Comparison of ENCODE assay signal across 9 cellular contexts in the genomic region with DNA sequence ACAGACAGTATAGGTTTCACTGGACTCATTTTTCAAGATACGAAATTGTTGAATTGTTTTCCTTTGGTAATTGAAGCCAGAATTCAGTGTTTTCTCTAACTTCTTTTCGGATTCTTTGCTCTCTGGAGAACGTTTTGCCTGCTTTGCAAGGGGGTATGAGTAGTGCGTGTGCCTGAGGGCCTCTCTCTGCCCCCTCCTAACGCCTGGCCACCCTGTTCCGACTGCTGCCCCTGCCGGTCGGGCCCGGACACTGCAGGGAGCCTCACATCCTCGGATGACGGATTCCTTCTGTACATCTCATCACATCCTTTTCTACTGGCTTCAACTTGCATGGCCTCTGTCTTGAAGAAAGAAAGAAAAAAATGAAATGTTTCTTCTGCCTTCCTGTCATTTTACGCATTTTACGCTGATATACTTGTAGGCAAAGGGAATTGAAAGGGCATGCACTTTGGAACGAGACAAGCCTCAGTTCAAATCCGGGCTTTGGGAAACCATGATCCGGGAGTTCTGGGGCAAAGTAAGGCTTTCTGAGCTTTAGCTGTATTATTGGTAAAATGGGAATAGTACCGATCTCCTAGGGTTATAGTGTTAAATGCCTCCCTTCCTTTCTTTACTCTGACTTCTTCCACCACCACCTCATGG.
DNase-seq lines count a peak whose midpoint lies in the region; ATAC-seq, FAIRE-seq and TF ChIP-seq lines count a peak whose summit lies in the region.
"Had no signal": no experiment of that assay in that cellular context is flagged by ENCODE, and none has a peak within 500 bp of the region (broad histone marks: within the 10 kb centered on the region; RNA-seq: fewer than 3 reads in every experiment).

No MANE protein-coding gene starts in this region.

- intact Hi-C loops in HepG2 (cut with micrococcal nuclease; ENCODE audit: unreplicated experiment) (loop anchor here (1.0 to 2.0 kb wide), 4 partner anchors 33 to 335 kb away; a partner anchor contains a TSS), sigmoid colon (cut with DNase I) (no loop called here)

- TF ChIP-seq POLR2A in HepG2 (IDR thresholded peaks at IDR 0.05; ENCODE audit: insufficient read depth in 1 of 2, low read depth in 2 of 2, low read length in 2 of 2) (no peak), sigmoid colon (IDR thresholded peaks at IDR 0.05) (no peak)

- H3K4me1 ChIP-seq in HepG2 (ENCODE audit: insufficient read depth, low read length) (peaks cover 29% of the 10 kb centered on the region), sigmoid colon (peaks cover 0 to 19% (median 7%) of the 10 kb centered on the region in 4 donors)

- 36% methylated on average over 17 of the region's 17 CpGs for WGBS in HepG2 (ENCODE audit: low lambda C conversion rate)
- WGBS in sigmoid colon, 2 donors, result 83 to 93% methylated on average over 17 of the region's 17 CpGs

- ATAC-seq in HepG2 (peak; percentile 94), HG03175 (IDR thresholded peaks at IDR 0.05; ENCODE audit: unreplicated experiment) (no peak)

- peaks cover 8% of the 10 kb centered on the region; the same call in 1 of the 2 replicates for H4K20me1 ChIP-seq in HepG2 (ENCODE audit: insufficient read depth, low read length)

- H3K79me2 ChIP-seq in HepG2 (ENCODE audit: insufficient read depth, low read length), result no peaks in the 10 kb centered on the region

- H3K4me2 ChIP-seq in HepG2 (ENCODE audit: low read depth, low read length), result peak overlapping the region; percentile 59

- peak; percentile 20 for DNase-seq in AG08395 (ENCODE audit: low spot score)
- DNase-seq in LNCaP clone FGC (ENCODE audit: low read depth), result no peak
- DNase-seq in dedifferentiated amniotic fluid mesenchymal stem cell (ENCODE audit: extremely low spot score), result peak; percentile 75
- DNase-seq in HepG2 (ENCODE audit: low spot score), result peak; percentile 31
- DNase-seq in sigmoid colon, result no peak
- DNase-seq in NCI-H1105 (lab: John Stamatoyannopoulos, UW), result no peak
- DNase-seq in NOMO-1 treated with dmso at 0.1 percent for 144 hours (lab: John Stamatoyannopoulos, UW; ENCODE audit: unreplicated experiment), result no peak
- DNase-seq: activated CD4-positive, alpha-beta T cell treated with anti-CD3 and anti-CD28 coated beads, Interleukin-2, amount 50 U/mL, for 1 hour had no signal

- TF ChIP-seq CTCF in LNCaP clone FGC (IDR thresholded peaks at IDR 0.05; ENCODE audit: control insufficient read depth, extremely low read depth, insufficient read depth), result peak; percentile 51
- peak; percentile 83 for TF ChIP-seq CTCF in HepG2 (CRISPR knock-in tag; IDR thresholded peaks at IDR 0.05)
- peak in 2 of 4 experiments; percentile 19 to 34 for TF ChIP-seq CTCF in sigmoid colon (IDR thresholded peaks at IDR 0.05)

- no peak overlapping the region for H2AFZ ChIP-seq in HepG2 (ENCODE audit: low read length)

- TF ChIP-seq RAD21 in HepG2 (CRISPR knock-in tag; IDR thresholded peaks at IDR 0.05), result peak; percentile 37; the same call in 1 of the 2 replicates

- TF ChIP-seq EP300 in HepG2 (IDR thresholded peaks at IDR 0.05; ENCODE audit: low read depth in 2 of 2, low read length in 2 of 2), result no peak
- no peak for TF ChIP-seq EP300 in HepG2 (CRISPR knock-in tag; IDR thresholded peaks at IDR 0.05; ENCODE audit: borderline replicate concordance)
- no peak for TF ChIP-seq EP300 in sigmoid colon (IDR thresholded peaks at IDR 0.05)

- H3K36me3 ChIP-seq in HepG2 (replicated peaks in 1 of 2; ENCODE audit: control insufficient read depth in 1 of 2, insufficient read depth in 2 of 2, low read length in 2 of 2), result peaks cover 0 to 2% of the 10 kb centered on the region in 2 experiments; a peak in 1 of 5 replicates
- H3K36me3 ChIP-seq in sigmoid colon, result no peaks in the 10 kb centered on the region

- H3K4me3 ChIP-seq in LNCaP clone FGC (ENCODE audit: low read depth, low read length), result no peak overlapping the region
- H3K4me3 ChIP-seq in HepG2 (replicated peaks in 1 of 3; ENCODE audit: insufficient read depth in 1 of 3, low read depth in 2 of 3, low read length in 3 of 3), result peak overlapping the region in 1 of 3 experiments; percentile 25; a peak in 1 of 6 replicates
- no peak overlapping the region for H3K4me3 ChIP-seq in sigmoid colon

- CTCF ChIA-PET in HepG2 (lab: Yijun Ruan, JAX; ENCODE audit: low intra/inter-chr PET ratio, low total read pairs), result no interaction called here

- H3K27ac ChIP-seq in HepG2 (ENCODE audit: extremely low read length, insufficient read depth, low read length), result no peak overlapping the region
- no peak overlapping the region for H3K27ac ChIP-seq in sigmoid colon

- POLR2A ChIA-PET in HepG2 (lab: Yijun Ruan, JAX), result no interaction called here

- H3K27me3 ChIP-seq in HepG2 (ENCODE audit: control insufficient read depth in 1 of 2, insufficient read depth in 2 of 2, low read length in 2 of 2) (no peaks in the 10 kb centered on the region), sigmoid colon (no peaks in the 10 kb centered on the region)

- no peak overlapping the region; the same call in 1 of the 2 replicates for H3K9ac ChIP-seq in HepG2 (ENCODE audit: insufficient read depth, low read depth, low read length)

- FAIRE-seq in HepG2 (lab: Jason Lieb, UNC), result peak; percentile 43

- in situ Hi-C loops in HepG2 (cut with HindIII; ENCODE audit: extremely low pct_ligation_motif_present, low pct_unique_long_range_greater_than_20kb), result no loop called here

- H3K9me3 ChIP-seq in HepG2 (ENCODE audit: low read length) (no peaks in the 10 kb centered on the region), sigmoid colon (no peaks in the 10 kb centered on the region)

- no TSS peak for BruUV-seq in HepG2 (replicated peaks; lab: Mats Ljungman, UMichigan)

TF ChIP-seq in HepG2, 621 proteins besides CTCF, POLR2A, EP300 and RAD21 (continues in another document):
- TF ChIP-seq ZNF839 (CRISPR knock-in tag; IDR thresholded peaks at IDR 0.05; ENCODE audit: borderline replicate concordance), result no peak
- TF ChIP-seq, protein P1, sequence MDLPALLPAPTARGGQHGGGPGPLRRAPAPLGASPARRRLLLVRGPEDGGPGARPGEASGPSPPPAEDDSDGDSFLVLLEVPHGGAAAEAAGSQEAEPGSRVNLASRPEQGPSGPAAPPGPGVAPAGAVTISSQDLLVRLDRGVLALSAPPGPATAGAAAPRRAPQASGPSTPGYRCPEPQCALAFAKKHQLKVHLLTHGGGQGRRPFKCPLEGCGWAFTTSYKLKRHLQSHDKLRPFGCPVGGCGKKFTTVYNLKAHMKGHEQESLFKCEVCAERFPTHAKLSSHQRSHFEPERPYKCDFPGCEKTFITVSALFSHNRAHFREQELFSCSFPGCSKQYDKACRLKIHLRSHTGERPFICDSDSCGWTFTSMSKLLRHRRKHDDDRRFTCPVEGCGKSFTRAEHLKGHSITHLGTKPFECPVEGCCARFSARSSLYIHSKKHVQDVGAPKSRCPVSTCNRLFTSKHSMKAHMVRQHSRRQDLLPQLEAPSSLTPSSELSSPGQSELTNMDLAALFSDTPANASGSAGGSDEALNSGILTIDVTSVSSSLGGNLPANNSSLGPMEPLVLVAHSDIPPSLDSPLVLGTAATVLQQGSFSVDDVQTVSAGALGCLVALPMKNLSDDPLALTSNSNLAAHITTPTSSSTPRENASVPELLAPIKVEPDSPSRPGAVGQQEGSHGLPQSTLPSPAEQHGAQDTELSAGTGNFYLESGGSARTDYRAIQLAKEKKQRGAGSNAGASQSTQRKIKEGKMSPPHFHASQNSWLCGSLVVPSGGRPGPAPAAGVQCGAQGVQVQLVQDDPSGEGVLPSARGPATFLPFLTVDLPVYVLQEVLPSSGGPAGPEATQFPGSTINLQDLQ (CRISPR knock-in tag; IDR thresholded peaks at IDR 0.05), result no peak
- no peak for TF ChIP-seq NFKB2 (CRISPR knock-in tag; IDR thresholded peaks at IDR 0.05; ENCODE audit: borderline replicate concordance)
- no peak for TF ChIP-seq ZNF878 (CRISPR knock-in tag; IDR thresholded peaks at IDR 0.05)
- TF ChIP-seq SNAPC2 (CRISPR knock-in tag; IDR thresholded peaks at IDR 0.05), result no peak
- no peak for TF ChIP-seq ZEB1 (IDR thresholded peaks at IDR 0.05; ENCODE audit: insufficient replicate concordance, low read depth)
- no peak for TF ChIP-seq NR2F2 (IDR thresholded peaks at IDR 0.05; ENCODE audit: borderline replicate concordance, low read depth)
- TF ChIP-seq FOXM1 (CRISPR knock-in tag; IDR thresholded peaks at IDR 0.05), result no peak
- TF ChIP-seq, protein P2, sequence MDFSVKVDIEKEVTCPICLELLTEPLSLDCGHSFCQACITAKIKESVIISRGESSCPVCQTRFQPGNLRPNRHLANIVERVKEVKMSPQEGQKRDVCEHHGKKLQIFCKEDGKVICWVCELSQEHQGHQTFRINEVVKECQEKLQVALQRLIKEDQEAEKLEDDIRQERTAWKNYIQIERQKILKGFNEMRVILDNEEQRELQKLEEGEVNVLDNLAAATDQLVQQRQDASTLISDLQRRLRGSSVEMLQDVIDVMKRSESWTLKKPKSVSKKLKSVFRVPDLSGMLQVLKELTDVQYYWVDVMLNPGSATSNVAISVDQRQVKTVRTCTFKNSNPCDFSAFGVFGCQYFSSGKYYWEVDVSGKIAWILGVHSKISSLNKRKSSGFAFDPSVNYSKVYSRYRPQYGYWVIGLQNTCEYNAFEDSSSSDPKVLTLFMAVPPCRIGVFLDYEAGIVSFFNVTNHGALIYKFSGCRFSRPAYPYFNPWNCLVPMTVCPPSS (IDR thresholded peaks at IDR 0.05), result no peak
- TF ChIP-seq SRSF9 (IDR thresholded peaks at IDR 0.05; ENCODE audit: borderline replicate concordance, insufficient read depth, low read depth, low read length, poor library complexity, severe bottlenecking), result no peak
- TF ChIP-seq, protein P3, sequence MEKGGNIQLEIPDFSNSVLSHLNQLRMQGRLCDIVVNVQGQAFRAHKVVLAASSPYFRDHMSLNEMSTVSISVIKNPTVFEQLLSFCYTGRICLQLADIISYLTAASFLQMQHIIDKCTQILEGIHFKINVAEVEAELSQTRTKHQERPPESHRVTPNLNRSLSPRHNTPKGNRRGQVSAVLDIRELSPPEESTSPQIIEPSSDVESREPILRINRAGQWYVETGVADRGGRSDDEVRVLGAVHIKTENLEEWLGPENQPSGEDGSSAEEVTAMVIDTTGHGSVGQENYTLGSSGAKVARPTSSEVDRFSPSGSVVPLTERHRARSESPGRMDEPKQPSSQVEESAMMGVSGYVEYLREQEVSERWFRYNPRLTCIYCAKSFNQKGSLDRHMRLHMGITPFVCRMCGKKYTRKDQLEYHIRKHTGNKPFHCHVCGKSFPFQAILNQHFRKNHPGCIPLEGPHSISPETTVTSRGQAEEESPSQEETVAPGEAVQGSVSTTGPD (CRISPR knock-in tag; IDR thresholded peaks at IDR 0.05), result no peak
- TF ChIP-seq ZNF225 (CRISPR knock-in tag; IDR thresholded peaks at IDR 0.05), result no peak

Comparison
In these comparisons a context has a peak if more than half of its experiments do, and no peak if none do; other contexts are left out.
1. DNase-seq: peak in AG08395 (single experiment), dedifferentiated amniotic fluid mesenchymal stem cell (single experiment) and HepG2 (single experiment); none in LNCaP clone FGC (single experiment), sigmoid colon (single experiment), NCI-H1105 (single experiment) and NOMO-1 treated with dmso at 0.1 percent for 144 hours (single experiment).